In the genomic region with DNA sequence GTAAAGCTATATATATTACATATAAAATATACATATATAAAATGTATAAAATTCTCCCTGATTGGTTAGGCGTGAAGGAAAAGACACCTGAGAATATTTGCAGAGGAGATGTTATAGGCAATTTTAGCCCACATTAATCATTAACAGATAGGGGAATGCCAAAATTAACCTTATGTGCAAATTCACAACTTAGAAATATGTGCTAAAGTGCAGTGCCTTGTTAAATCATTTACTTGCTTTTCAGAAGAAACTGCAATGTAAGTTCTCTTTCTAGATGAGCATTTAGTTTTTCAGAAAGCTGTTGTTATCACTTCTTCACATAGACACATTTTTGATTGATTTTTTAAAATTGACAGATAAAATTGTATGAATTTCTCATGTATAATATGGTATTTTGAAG, we compare ENCODE assay signal across 17 cellular contexts.
DNase-seq lines count a peak whose midpoint lies in the region; ATAC-seq and TF ChIP-seq lines count a peak whose summit lies in the region.
"Had no signal": no experiment of that assay in that cellular context is flagged by ENCODE, and none has a peak within 500 bp of the region (broad histone marks: within the 10 kb centered on the region; RNA-seq: fewer than 3 reads in every experiment).

No MANE protein-coding gene starts in this region.

- H3K9ac ChIP-seq in MM.1S (ENCODE audit: low read length), result peak overlapping the region; percentile 61; the same call in 1 of the 2 replicates

- H3K4me2 ChIP-seq in MM.1S (ENCODE audit: low read depth, low read length), result peak overlapping the region; percentile 76

- peak overlapping the region; percentile 72; the same call in 1 of the 2 replicates for H3K27ac ChIP-seq in MM.1S (ENCODE audit: low read length)
- H3K27ac ChIP-seq: SK-N-MC, suprapubic skin had no signal

- no peaks in the 10 kb centered on the region for H3K9me3 Mint-ChIP-seq in stimulated activated memory B cell treated with anti-CD40 and anti-IgM and Interleukin-4, amounts not matched to agents 10 μg/mL and 1 μg/mL and 100 μg/mL, for 72 hours
- H3K9me3 Mint-ChIP-seq: activated naive CD4-positive, alpha-beta T cell treated with anti-CD3 and anti-CD28 coated beads, Interleukin-2, amount 50 U/mL, for 72 hours had no signal

- H3K27me3 ChIP-seq in MM.1S (replicated peaks; ENCODE audit: insufficient read depth, low read length), result no peaks in the 10 kb centered on the region
- H3K27me3 ChIP-seq: suprapubic skin had no signal

- peak overlapping the region; percentile 72 for H3K27ac Mint-ChIP-seq in stimulated activated memory B cell treated with anti-CD40 and anti-IgM and Interleukin-4, amounts not matched to agents 10 μg/mL and 1 μg/mL and 100 μg/mL, for 72 hours
- H3K27ac Mint-ChIP-seq: activated naive CD4-positive, alpha-beta T cell treated with anti-CD3 and anti-CD28 coated beads, Interleukin-2, amount 50 U/mL, for 72 hours had no signal

- H3K4me3 ChIP-seq in MM.1S (ENCODE audit: low read length), result peak overlapping the region; percentile 46; the same call in 1 of the 2 replicates
- H3K4me3 ChIP-seq: SK-N-MC, suprapubic skin had no signal

- no peak overlapping the region for H3K4me3 Mint-ChIP-seq in stimulated activated memory B cell treated with anti-CD40 and anti-IgM and Interleukin-4, amounts not matched to agents 10 μg/mL and 1 μg/mL and 100 μg/mL, for 72 hours

- DNase-seq in MM.1S (no peak), DMS153 (lab: John Stamatoyannopoulos, UW) (no peak), NCI-H69 (lab: John Stamatoyannopoulos, UW) (no peak)
- DNase-seq in activated naive CD4-positive, alpha-beta T cell treated with anti-CD3 and anti-CD28 coated beads, Interleukin-2, amount 50 U/mL, for 16 hours, result no peak
- DNase-seq: CD4-positive, alpha-beta memory T cell; GF-D8; glutamatergic neuron; left cardiac atrium; NCI-H1105; NCI-H526 treated with DMSO at 0.1 percent for 48 hours; small intestine had no signal

- H3K9me2 ChIP-seq in MM.1S (replicated peaks; ENCODE audit: insufficient read depth, low read length), result no peaks in the 10 kb centered on the region

- H3F3A ChIP-seq in MM.1S (ENCODE audit: insufficient read depth, low read length), result 0 out of 2 replicates have a peak, but pooled peaks cover 7% of the 10 kb centered on the region

- H3K4me1 ChIP-seq in MM.1S (ENCODE audit: low read length), result peaks cover 15% of the 10 kb centered on the region
- H3K4me1 ChIP-seq: suprapubic skin had no signal

- H3K27me3 Mint-ChIP-seq in stimulated activated memory B cell treated with anti-CD40 and anti-IgM and Interleukin-4, amounts not matched to agents 10 μg/mL and 1 μg/mL and 100 μg/mL, for 72 hours, result no peaks in the 10 kb centered on the region
- H3K27me3 Mint-ChIP-seq: CD4-positive, alpha-beta memory T cell had no signal

- peaks cover 32% of the 10 kb centered on the region for H3K36me3 Mint-ChIP-seq in stimulated activated memory B cell treated with anti-CD40 and anti-IgM and Interleukin-4, amounts not matched to agents 10 μg/mL and 1 μg/mL and 100 μg/mL, for 72 hours
- H3K36me3 Mint-ChIP-seq: CD4-positive, alpha-beta memory T cell had no signal

- no peak overlapping the region for H2AFZ ChIP-seq in MM.1S (ENCODE audit: low read length)

- ATAC-seq in HG02588 (IDR thresholded peaks at IDR 0.05; ENCODE audit: unreplicated experiment), result peak; percentile 43
- ATAC-seq in stimulated activated memory B cell treated with anti-CD40 and anti-IgM and Interleukin-4, amounts not matched to agents 10 μg/mL and 1 μg/mL and 100 μg/mL, for 72 hours, result no peak
- ATAC-seq: activated naive CD4-positive, alpha-beta T cell treated with anti-CD3 and anti-CD28 coated beads, Interleukin-2, amount 50 U/mL, for 72 hours; left cardiac atrium had no signal

- H3K4me1 Mint-ChIP-seq in stimulated activated memory B cell treated with anti-CD40 and anti-IgM and Interleukin-4, amounts not matched to agents 10 μg/mL and 1 μg/mL and 100 μg/mL, for 72 hours, result peaks cover 40% of the 10 kb centered on the region

- H3K36me3 ChIP-seq in MM.1S (replicated peaks; ENCODE audit: insufficient read depth, low read length), result no peaks in the 10 kb centered on the region
- H3K36me3 ChIP-seq: suprapubic skin had no signal

- H3K9me3 ChIP-seq in MM.1S (replicated peaks; ENCODE audit: insufficient read depth, low read length), result no peaks in the 10 kb centered on the region
- H3K9me3 ChIP-seq: suprapubic skin had no signal

- H4K20me1 ChIP-seq in MM.1S (ENCODE audit: insufficient read depth, low read length), result no peaks in the 10 kb centered on the region

- TF ChIP-seq POLR2A in GM18951 (IDR thresholded peaks at IDR 0.05; ENCODE audit: extremely low read depth, insufficient read depth, insufficient read length), result peak; percentile 43

- no peak for TF ChIP-seq CTCF in MM.1S (IDR thresholded peaks at IDR 0.05; ENCODE audit: low read length)

- peaks cover 88% of the 10 kb centered on the region for H3K79me2 ChIP-seq in MM.1S (ENCODE audit: low read length)

- in situ Hi-C loops in GM18951 (cut with MboI; ENCODE audit: low sequenced_read_pairs, unreplicated experiment), result no loop called here
